ENCODE assay signal across 8 cellular contexts in genomic region chr22:31291403-31291715, GRCh38. TPM values are rescaled to one million over a fixed set of nuclear protein-coding genes. Genes with fewer than 3 reads are reported as not detected.
DNase-seq lines count a peak whose midpoint lies in the region; ATAC-seq and TF ChIP-seq lines count a peak whose summit lies in the region.

No MANE protein-coding gene starts in this region.

- H3K4me2 ChIP-seq in smooth muscle cell: peak overlapping the region; percentile 88

- H3K4me3 ChIP-seq in right cardiac atrium (ENCODE audit: low read length) (peak overlapping the region; percentile 97), smooth muscle cell (peak overlapping the region; percentile 55)

- H3K4me3 Mint-ChIP-seq in HFFc6: peak overlapping the region; percentile 94

- TF ChIP-seq CTCF in HFFc6 (IDR thresholded peaks at IDR 0.05) (no peak), smooth muscle cell (IDR thresholded peaks at IDR 0.05; ENCODE audit: borderline replicate concordance, insufficient read depth, poor library complexity, severe bottlenecking) (no peak)

- H3K9me3 ChIP-seq in right cardiac atrium (ENCODE audit: control insufficient read depth, low read length) (no peaks in the 10 kb centered on the region), smooth muscle cell (replicated peaks; ENCODE audit: low read depth) (no peaks in the 10 kb centered on the region)

- peak overlapping the region; percentile 100 for H3K27ac ChIP-seq in right cardiac atrium (ENCODE audit: low read length)
- H3K27ac ChIP-seq in smooth muscle cell (ENCODE audit: low read depth): peak overlapping the region; percentile 79

- no peaks in the 10 kb centered on the region for H3K36me3 ChIP-seq in smooth muscle cell (ENCODE audit: low read depth)

- H2AFZ ChIP-seq in smooth muscle cell (ENCODE audit: low read depth): peak overlapping the region; percentile 55

- H3K27ac Mint-ChIP-seq in HFFc6: peak overlapping the region; percentile 82
- H3K27ac Mint-ChIP-seq in activated naive CD4-positive, alpha-beta T cell treated with anti-CD3 and anti-CD28 coated beads, Interleukin-2, amount 50 U/mL, for 72 hours: peak overlapping the region; percentile 76 to 93

- no peaks in the 10 kb centered on the region for H3F3A ChIP-seq in smooth muscle cell (ENCODE audit: low read depth)

- peaks cover 7% of the 10 kb centered on the region; the same call in 1 of the 2 replicates for H3K36me3 Mint-ChIP-seq in HFFc6 (ENCODE audit: low read depth)
- peaks cover 17 to 19% of the 10 kb centered on the region in 2 donors for H3K36me3 Mint-ChIP-seq in activated naive CD4-positive, alpha-beta T cell treated with anti-CD3 and anti-CD28 coated beads, Interleukin-2, amount 50 U/mL, for 72 hours

- H3K9me3 Mint-ChIP-seq in HFFc6: no peaks in the 10 kb centered on the region
- no peaks in the 10 kb centered on the region for H3K9me3 Mint-ChIP-seq in activated naive CD4-positive, alpha-beta T cell treated with anti-CD3 and anti-CD28 coated beads, Interleukin-2, amount 50 U/mL, for 72 hours

- no peaks in the 10 kb centered on the region for H3K27me3 ChIP-seq in right cardiac atrium (ENCODE audit: control insufficient read depth, insufficient read depth)
- no peaks in the 10 kb centered on the region for H3K27me3 ChIP-seq in smooth muscle cell (ENCODE audit: low read depth)

- WGBS in right cardiac atrium: 2% methylated on average over 9 of the region's 11 CpGs
- WGBS in smooth muscle cell (ENCODE audit: low lambda C conversion rate): 13% methylated on average over 8 of the region's 11 CpGs

- H4K20me1 ChIP-seq in smooth muscle cell (ENCODE audit: low read depth): no peaks in the 10 kb centered on the region

- no peak for DNase-seq in HFFc6
- DNase-seq in activated naive CD4-positive, alpha-beta T cell treated with anti-CD3 and anti-CD28 coated beads, Interleukin-2, amount 50 U/mL, for 72 hours (ENCODE audit: low spot score in 2 of 2): no peak
- no peak for DNase-seq in right cardiac atrium
- no peak for DNase-seq in smooth muscle cell (lab: John Stamatoyannopoulos, UW; ENCODE audit: unreplicated experiment)
- no peak for DNase-seq in iPS-NIHi11 (ENCODE audit: low spot score)
- no peak for DNase-seq in stimulated activated CD4-positive, alpha-beta T cell treated with anti-CD3 and anti-CD28 coated beads, Interleukin-12 subunit alpha, Interleukin-12 subunit beta, amount 100 ng/mL, for 4 hours
- no peak for DNase-seq in ureter (ENCODE audit: low spot score)

- no peaks in the 10 kb centered on the region for H3K79me2 ChIP-seq in smooth muscle cell (ENCODE audit: low read depth)

- H3K4me1 ChIP-seq in right cardiac atrium (ENCODE audit: control insufficient read depth, insufficient read depth, low read length): peaks cover 4% of the 10 kb centered on the region
- H3K4me1 ChIP-seq in smooth muscle cell (ENCODE audit: low read depth): peaks cover 3% of the 10 kb centered on the region

- peak overlapping the region; percentile 80 for H3K9ac ChIP-seq in smooth muscle cell (ENCODE audit: low read depth)

- ATAC-seq in activated naive CD4-positive, alpha-beta T cell treated with anti-CD3 and anti-CD28 coated beads, Interleukin-2, amount 50 U/mL, for 72 hours: no peak
- ATAC-seq in right cardiac atrium: no peak
- no peak for ATAC-seq in HG03025 (IDR thresholded peaks at IDR 0.05; ENCODE audit: low FRiP score, unreplicated experiment)

- peaks cover 54% of the 10 kb centered on the region for H3K4me1 Mint-ChIP-seq in HFFc6 (ENCODE audit: low read depth)

- intact Hi-C loops in right cardiac atrium (cut with DNase I): no loop called here

- H3K27me3 Mint-ChIP-seq in HFFc6 (ENCODE audit: insufficient read depth): no peaks in the 10 kb centered on the region

RNA-seq across cellular contexts. Expression of gene PIK3IP1, which starts 0.9 kb away (rescaled TPM):
- 10 to 100 TPM in 1 of 6 experiments, 1 to 10 TPM in 5; 8.3 to 11.3 (median 8.9) TPM for total RNA-seq in HFFc6 (2021; fragmentation: NEBNext Ultra II Directional; extraction: Animal tissue kit (Norgen Biotek cat#: 25700))
- 10 to 100 TPM; 20.0 to 20.8 TPM for total RNA-seq in activated naive CD4-positive, alpha-beta T cell treated with anti-CD3 and anti-CD28 coated beads, Interleukin-2, amount 50 U/mL, for 72 hours
- total RNA-seq in right cardiac atrium: 10 to 100 TPM in 2 of 4 donors, 1 to 10 TPM in 2; 5.9 to 17.6 (median 10.8) TPM
- 14.0 TPM for polyA plus RNA-seq in right cardiac atrium
- total RNA-seq in smooth muscle cell: 12.6 and 16.9 TPM in 2 replicates
- 20.2 and 26.3 TPM in 2 replicates for polyA plus RNA-seq in smooth muscle cell
- total RNA-seq in ureter: 57.8 TPM

RNA-seq across cellular contexts. Expression of gene PATZ1, which starts 54.8 kb away (rescaled TPM):
- total RNA-seq in HFFc6 (2021; fragmentation: NEBNext Ultra II Directional; extraction: Animal tissue kit (Norgen Biotek cat#: 25700)): 10 to 100 TPM; 12.4 to 16.0 (median 13.9) TPM
- 10 to 100 TPM; 23.5 to 32.3 TPM for total RNA-seq in activated naive CD4-positive, alpha-beta T cell treated with anti-CD3 and anti-CD28 coated beads, Interleukin-2, amount 50 U/mL, for 72 hours
- 10 to 100 TPM; 12.2 to 16.4 (median 14.4) TPM for total RNA-seq in right cardiac atrium
- 8.4 TPM for polyA plus RNA-seq in right cardiac atrium
- total RNA-seq in smooth muscle cell: 12.9 and 14.3 TPM in 2 replicates
- 11.9 and 22.1 TPM in 2 replicates for polyA plus RNA-seq in smooth muscle cell
- total RNA-seq in ureter: 58.5 TPM
